ENCODE assay signal across 10 cellular contexts in the genomic region with DNA sequence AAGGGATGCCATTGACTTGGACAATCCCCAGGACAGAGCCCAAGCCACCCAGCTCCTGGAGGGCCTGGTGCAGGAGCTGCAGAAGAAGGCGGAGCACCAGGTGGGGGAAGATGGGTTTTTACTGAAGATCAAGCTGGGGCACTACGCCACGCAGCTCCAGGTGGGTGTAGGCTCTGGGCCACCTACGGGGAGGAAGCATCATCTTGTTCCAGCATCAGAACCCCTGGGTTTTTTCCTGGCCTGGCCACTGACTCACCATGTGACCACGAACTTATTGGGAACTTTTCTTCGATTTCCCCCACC. TPM values are rescaled to one million over a fixed set of nuclear protein-coding genes. Genes with fewer than 3 reads are reported as not detected.
DNase-seq lines count a peak whose midpoint lies in the region; ATAC-seq and TF ChIP-seq lines count a peak whose summit lies in the region.
"Had no signal": no experiment of that assay in that cellular context is flagged by ENCODE, and none has a peak within 500 bp of the region (broad histone marks: within the 10 kb centered on the region; RNA-seq: fewer than 3 reads in every experiment).

No MANE protein-coding gene starts in this region.

- H4K20me1 ChIP-seq in DOHH2 (ENCODE audit: control insufficient read depth, insufficient read depth, low read depth, low read length), result no peaks in the 10 kb centered on the region; the same call in 1 of the 2 replicates

- no peak for ATAC-seq in HG03571 (IDR thresholded peaks at IDR 0.05; ENCODE audit: unreplicated experiment)

- peak; percentile 43 for DNase-seq in activated CD4-positive, alpha-beta T cell treated with anti-CD3 and anti-CD28 coated beads, Interleukin-2, amount 50 U/mL, for 1 hour
- peak; percentile 29 for DNase-seq in effector CD4-positive, alpha-beta T cell
- DNase-seq in stimulated activated CD4-positive, alpha-beta T cell treated with anti-CD3 and anti-CD28 coated beads, Interleukin-2, amount 100 ng/mL, for 48 hours, result peak; percentile 47 to 57
- DNase-seq in cerebellar cortex (ENCODE audit: low spot score) (no peak), HT-29 (ENCODE audit: low spot score) (no peak), COR-L47 (lab: John Stamatoyannopoulos, UW) (no peak)
- DNase-seq: Calu3, NCI-H226 had no signal

- H3K4me3 ChIP-seq in DOHH2 (ENCODE audit: low read length), result no peak overlapping the region

- H3K9me2 ChIP-seq in DOHH2 (replicated peaks; ENCODE audit: control insufficient read depth, low read length), result no peaks in the 10 kb centered on the region

- no peaks in the 10 kb centered on the region for H3F3A ChIP-seq in DOHH2 (ENCODE audit: control insufficient read depth, insufficient read depth)

- no peak overlapping the region for H3K27ac ChIP-seq in DOHH2 (ENCODE audit: low read depth, low read length)

- TF ChIP-seq CTCF in DOHH2 (IDR thresholded peaks at IDR 0.05; ENCODE audit: low read depth, low read length, poor library complexity, severe bottlenecking), result no peak

- no peaks in the 10 kb centered on the region; the same call in 1 of the 2 replicates for H3K79me2 ChIP-seq in DOHH2 (ENCODE audit: control insufficient read depth, low read length)

- peaks cover 47% of the 10 kb centered on the region for H3K4me1 ChIP-seq in DOHH2 (ENCODE audit: control insufficient read depth, low read length)

- peak overlapping the region; percentile 85 for H3K4me2 ChIP-seq in DOHH2 (ENCODE audit: low read length)

- peaks cover 11% of the 10 kb centered on the region; the same call in 1 of the 2 replicates for H3K27me3 ChIP-seq in DOHH2 (ENCODE audit: control insufficient read depth, low read length)

- no peaks in the 10 kb centered on the region for H3K9me3 ChIP-seq in DOHH2 (ENCODE audit: control insufficient read depth, insufficient read depth, low read length)

- no peaks in the 10 kb centered on the region for H3K36me3 ChIP-seq in DOHH2 (ENCODE audit: control insufficient read depth, low read length)

RNA-seq across cellular contexts. Expression of a gene that starts 1.5 kb away (rescaled TPM):
- 11.3 and 11.7 TPM in 2 replicates for total RNA-seq in HT-29 (2014; rRNA removed; shearing (Covaris generic))

RNA-seq across cellular contexts. Expression of a gene that starts 13.6 kb away (rescaled TPM):
- total RNA-seq in HT-29 (2014; rRNA removed; shearing (Covaris generic)), result 11.1 and 13.9 TPM in 2 replicates

Comparison
In these comparisons a context has a peak if more than half of its experiments do, and no peak if none do; other contexts are left out.
1. DNase-seq: peak in activated CD4-positive, alpha-beta T cell treated with anti-CD3 and anti-CD28 coated beads, Interleukin-2, amount 50 U/mL, for 1 hour (single experiment), effector CD4-positive, alpha-beta T cell (single experiment) and stimulated activated CD4-positive, alpha-beta T cell treated with anti-CD3 and anti-CD28 coated beads, Interleukin-2, amount 100 ng/mL, for 48 hours (2 of 2); none in cerebellar cortex (single experiment), HT-29 (single experiment) and COR-L47 (single experiment).